In genomic region chr13:23558675-23559536, GRCh38 we compare ENCODE assay signal across 8 cellular contexts. TPM values are rescaled to one million over a fixed set of nuclear protein-coding genes. Genes with fewer than 3 reads are reported as not detected.
A peak's percentile ranks its signal among the peaks of the same experiment; 100 is the strongest.
DNase-seq lines count a peak whose midpoint lies in the region; ATAC-seq lines count a peak whose summit lies in the region.

No MANE protein-coding gene starts in this region.

- intact Hi-C loops in cardiac septum (cut with DNase I): no loop called here

- DNase-seq in DMS153 treated with DMSO at 0.1 percent for 48 hours (lab: John Stamatoyannopoulos, UW; ENCODE audit: unreplicated experiment) (peak; percentile 62), M059J (ENCODE audit: low read depth) (peak; percentile 87), T1000 (lab: John Stamatoyannopoulos, UW) (peak; percentile 40), cardiac septum (ENCODE audit: low spot score) (peak; percentile 79), superior temporal gyrus (ENCODE audit: extremely low spot score) (no peak)
- DNase-seq in stimulated activated naive CD8-positive, alpha-beta T cell treated with anti-CD3 and anti-CD28 coated beads, Interleukin-15, Interleukin-2, amounts not matched to agents 100 U/mL and 50 U/mL, for 24 hours: no peak

- ATAC-seq in stimulated activated naive CD8-positive, alpha-beta T cell treated with anti-CD3 and anti-CD28 coated beads, Interleukin-15, Interleukin-2, amounts not matched to agents 100 U/mL and 50 U/mL, for 24 hours: peak; percentile 86
- ATAC-seq in GM21423 (IDR thresholded peaks at IDR 0.05; ENCODE audit: unreplicated experiment) (no peak), GM19328 (IDR thresholded peaks at IDR 0.05; ENCODE audit: unreplicated experiment) (no peak)

RNA-seq across cellular contexts. Expression of gene TNFRSF19, which starts 11.3 kb away (rescaled TPM):
- total RNA-seq in M059J (2014; rRNA removed; shearing (Covaris generic)): 54.8 and 55.5 TPM in 2 replicates
- 20.0 TPM for total RNA-seq in cardiac septum

Comparison
In these comparisons a context has a peak if more than half of its experiments do, and no peak if none do; other contexts are left out.
1. DNase-seq: peak in DMS153 treated with DMSO at 0.1 percent for 48 hours (single experiment), M059J (single experiment), T1000 (single experiment) and cardiac septum (single experiment); none in stimulated activated naive CD8-positive, alpha-beta T cell treated with anti-CD3 and anti-CD28 coated beads, Interleukin-15, Interleukin-2, amounts not matched to agents 100 U/mL and 50 U/mL, for 24 hours (single experiment) and superior temporal gyrus (single experiment).